Comparison of ENCODE assay signal across 8 cellular contexts in the genomic region with DNA sequence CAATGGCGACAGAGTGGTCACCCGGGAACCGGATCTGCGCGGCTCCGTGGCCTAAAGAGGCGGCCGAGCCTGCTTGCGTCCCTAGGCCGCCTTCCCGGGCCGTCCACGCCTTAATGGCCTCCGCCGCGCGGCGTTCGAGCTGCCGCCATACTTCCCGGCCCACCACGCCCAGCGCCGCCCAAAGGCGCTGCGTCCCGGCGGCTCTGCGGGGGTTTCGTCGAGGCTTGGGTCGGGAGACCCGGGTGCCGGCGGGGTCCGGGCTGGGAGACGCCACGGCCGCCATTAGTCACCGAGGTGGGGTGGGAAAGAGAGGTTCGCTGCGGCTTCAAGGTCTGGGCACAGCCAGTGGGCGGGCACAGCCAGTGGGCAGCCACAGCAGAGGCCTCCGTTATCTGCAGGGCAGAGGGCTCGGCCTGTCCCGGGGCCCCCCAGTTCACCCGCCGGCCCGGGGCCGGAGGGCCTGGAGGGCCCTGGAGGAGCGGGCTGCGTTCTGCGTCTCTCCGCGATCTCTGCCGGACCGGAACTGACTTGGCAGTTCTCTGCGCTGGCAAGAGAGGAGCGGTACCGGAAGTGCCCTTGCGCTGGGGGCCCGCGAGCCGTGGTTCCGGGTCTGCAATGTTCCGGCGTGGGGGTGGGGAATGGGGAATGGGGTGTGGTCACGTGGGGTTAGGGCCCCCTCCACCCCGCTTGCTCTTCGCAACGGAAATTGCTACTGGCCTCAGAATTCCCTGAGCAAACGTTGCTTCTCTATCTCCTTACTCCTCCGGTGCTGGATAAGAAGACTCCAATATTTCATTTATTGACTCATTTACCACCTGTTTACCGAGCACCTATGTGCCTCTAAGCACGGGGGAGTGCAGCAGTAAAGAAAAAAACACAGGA.
DNase-seq lines count a peak whose midpoint lies in the region; TF ChIP-seq lines count a peak whose summit lies in the region.

No MANE protein-coding gene starts in this region.

- DNase-seq in Daoy (ENCODE audit: low read depth) (peak; percentile 91), H4 (ENCODE audit: low spot score) (peak; percentile 80), fibroblast of villous mesenchyme (ENCODE audit: low read depth) (peak; percentile 85)
- peak; percentile 96 for DNase-seq in activated effector memory CD4-positive, alpha-beta T cell treated with anti-CD3 and anti-CD28 coated beads, Interleukin-2, amount 50 U/mL, for 16 hours

- H3K9ac ChIP-seq in Loucy (ENCODE audit: low read depth, low read length, poor library complexity, severe bottlenecking), result peak overlapping the region; percentile 99
- peak overlapping the region; percentile 96 for H3K9ac ChIP-seq in neural cell (ENCODE audit: low read length)

- H3K4me3 ChIP-seq in Loucy (ENCODE audit: low read length, poor library complexity, severe bottlenecking) (peak overlapping the region; percentile 93), fibroblast of villous mesenchyme (ENCODE audit: low read depth, low read length) (peak overlapping the region; percentile 81), neural cell (ENCODE audit: low read length) (peak overlapping the region; percentile 91)

- H3K79me2 ChIP-seq in Loucy (ENCODE audit: insufficient read depth, low read length), result peaks cover 56% of the 10 kb centered on the region
- peaks cover 18% of the 10 kb centered on the region for H3K79me2 ChIP-seq in neural cell (replicated peaks; ENCODE audit: insufficient read depth, low read length)

- TF ChIP-seq CTCF in Loucy (conservative IDR thresholded peaks at IDR 0.05; ENCODE audit: low read length) (no peak), fibroblast of villous mesenchyme (IDR thresholded peaks at IDR 0.05; ENCODE audit: insufficient read depth, low read depth, low read length) (no peak), neural cell (IDR thresholded peaks at IDR 0.05; ENCODE audit: poor library complexity, severe bottlenecking) (no peak)

- peaks cover 9% of the 10 kb centered on the region for H3K4me1 ChIP-seq in Loucy (ENCODE audit: insufficient read depth, low read length, poor library complexity, severe bottlenecking)

- H3K27ac ChIP-seq in neural cell (ENCODE audit: low read length), result peak overlapping the region; percentile 86

- H3K27me3 ChIP-seq in Loucy (ENCODE audit: insufficient read depth, low read length, poor library complexity, severe bottlenecking), result peaks cover 6% of the 10 kb centered on the region
- no peaks in the 10 kb centered on the region for H3K27me3 ChIP-seq in neural cell (ENCODE audit: insufficient read depth, low read depth, low read length)

- peak; percentile 25 for TF ChIP-seq RAD21 in neural cell (conservative IDR thresholded peaks at IDR 0.05)

- H3K9me3 Mint-ChIP-seq in stimulated activated naive CD8-positive, alpha-beta T cell treated with anti-CD3 and anti-CD28 coated beads, Interleukin-15, Interleukin-2, amounts not matched to agents 100 ng/mL and 50 ng/mL, for 24 hours, result no peaks in the 10 kb centered on the region

- peaks cover 41% of the 10 kb centered on the region for H4K20me1 ChIP-seq in Loucy (ENCODE audit: insufficient read depth, low read length, poor library complexity, severe bottlenecking)
- H4K20me1 ChIP-seq in neural cell (ENCODE audit: insufficient read depth), result no peaks in the 10 kb centered on the region

- H3F3A ChIP-seq in Loucy (ENCODE audit: low read depth) (no peaks in the 10 kb centered on the region), neural cell (ENCODE audit: insufficient read depth, low read length, poor library complexity, severe bottlenecking) (no peaks in the 10 kb centered on the region)

- H2AFZ ChIP-seq in Loucy (ENCODE audit: low read length), result peak overlapping the region; percentile 100
- peak overlapping the region; percentile 71 for H2AFZ ChIP-seq in neural cell (ENCODE audit: low read depth, low read length)

- H3K36me3 ChIP-seq in Loucy (ENCODE audit: insufficient read depth, low read length), result no peaks in the 10 kb centered on the region
- no peaks in the 10 kb centered on the region for H3K36me3 ChIP-seq in neural cell (ENCODE audit: insufficient read depth, low read length)

- H3K4me3 Mint-ChIP-seq in stimulated activated naive CD8-positive, alpha-beta T cell treated with anti-CD3 and anti-CD28 coated beads, Interleukin-15, Interleukin-2, amounts not matched to agents 100 ng/mL and 50 ng/mL, for 24 hours, result peak overlapping the region; percentile 92

- H3K27ac Mint-ChIP-seq in stimulated activated naive CD8-positive, alpha-beta T cell treated with anti-CD3 and anti-CD28 coated beads, Interleukin-15, Interleukin-2, amounts not matched to agents 100 ng/mL and 50 ng/mL, for 24 hours, result peak overlapping the region; percentile 92

- H3K4me2 ChIP-seq in Loucy (ENCODE audit: low read depth, low read length, poor library complexity, severe bottlenecking) (peak overlapping the region; percentile 100), neural cell (ENCODE audit: low read length) (peak overlapping the region; percentile 66)

- peak; percentile 96 for TF ChIP-seq POLR2A in Raji (IDR thresholded peaks at IDR 0.05; ENCODE audit: insufficient read depth, low read depth, low read length)

- peaks cover 8% of the 10 kb centered on the region for H3K27me3 Mint-ChIP-seq in stimulated activated naive CD8-positive, alpha-beta T cell treated with anti-CD3 and anti-CD28 coated beads, Interleukin-15, Interleukin-2, amounts not matched to agents 100 ng/mL and 50 ng/mL, for 24 hours

- peaks cover 44% of the 10 kb centered on the region for H3K4me1 Mint-ChIP-seq in stimulated activated naive CD8-positive, alpha-beta T cell treated with anti-CD3 and anti-CD28 coated beads, Interleukin-15, Interleukin-2, amounts not matched to agents 100 ng/mL and 50 ng/mL, for 24 hours (ENCODE audit: low read depth)

- H3K9me2 ChIP-seq in Loucy (replicated peaks; ENCODE audit: low read depth, low read length), result no peaks in the 10 kb centered on the region
- no peaks in the 10 kb centered on the region for H3K9me2 ChIP-seq in neural cell (ENCODE audit: insufficient read depth, low read length)

- H3K36me3 Mint-ChIP-seq in stimulated activated naive CD8-positive, alpha-beta T cell treated with anti-CD3 and anti-CD28 coated beads, Interleukin-15, Interleukin-2, amounts not matched to agents 100 ng/mL and 50 ng/mL, for 24 hours (ENCODE audit: low read depth), result peaks cover 34% of the 10 kb centered on the region

- peak; percentile 44 for TF ChIP-seq EP300 in neural cell (conservative IDR thresholded peaks at IDR 0.05; ENCODE audit: poor library complexity, severe bottlenecking)

- H3K9me3 ChIP-seq in Loucy (ENCODE audit: insufficient read depth, low read depth, low read length), result no peaks in the 10 kb centered on the region
- H3K9me3 ChIP-seq in neural cell (ENCODE audit: low read length), result no peaks in the 10 kb centered on the region

TF ChIP-seq in neural cell, 6 proteins besides CTCF, POLR2A, EP300 and RAD21:
- TF ChIP-seq, protein P1, sequence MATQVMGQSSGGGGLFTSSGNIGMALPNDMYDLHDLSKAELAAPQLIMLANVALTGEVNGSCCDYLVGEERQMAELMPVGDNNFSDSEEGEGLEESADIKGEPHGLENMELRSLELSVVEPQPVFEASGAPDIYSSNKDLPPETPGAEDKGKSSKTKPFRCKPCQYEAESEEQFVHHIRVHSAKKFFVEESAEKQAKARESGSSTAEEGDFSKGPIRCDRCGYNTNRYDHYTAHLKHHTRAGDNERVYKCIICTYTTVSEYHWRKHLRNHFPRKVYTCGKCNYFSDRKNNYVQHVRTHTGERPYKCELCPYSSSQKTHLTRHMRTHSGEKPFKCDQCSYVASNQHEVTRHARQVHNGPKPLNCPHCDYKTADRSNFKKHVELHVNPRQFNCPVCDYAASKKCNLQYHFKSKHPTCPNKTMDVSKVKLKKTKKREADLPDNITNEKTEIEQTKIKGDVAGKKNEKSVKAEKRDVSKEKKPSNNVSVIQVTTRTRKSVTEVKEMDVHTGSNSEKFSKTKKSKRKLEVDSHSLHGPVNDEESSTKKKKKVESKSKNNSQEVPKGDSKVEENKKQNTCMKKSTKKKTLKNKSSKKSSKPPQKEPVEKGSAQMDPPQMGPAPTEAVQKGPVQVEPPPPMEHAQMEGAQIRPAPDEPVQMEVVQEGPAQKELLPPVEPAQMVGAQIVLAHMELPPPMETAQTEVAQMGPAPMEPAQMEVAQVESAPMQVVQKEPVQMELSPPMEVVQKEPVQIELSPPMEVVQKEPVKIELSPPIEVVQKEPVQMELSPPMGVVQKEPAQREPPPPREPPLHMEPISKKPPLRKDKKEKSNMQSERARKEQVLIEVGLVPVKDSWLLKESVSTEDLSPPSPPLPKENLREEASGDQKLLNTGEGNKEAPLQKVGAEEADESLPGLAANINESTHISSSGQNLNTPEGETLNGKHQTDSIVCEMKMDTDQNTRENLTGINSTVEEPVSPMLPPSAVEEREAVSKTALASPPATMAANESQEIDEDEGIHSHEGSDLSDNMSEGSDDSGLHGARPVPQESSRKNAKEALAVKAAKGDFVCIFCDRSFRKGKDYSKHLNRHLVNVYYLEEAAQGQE (IDR thresholded peaks at IDR 0.05; ENCODE audit: borderline replicate concordance), result peak; percentile 43
- TF ChIP-seq EZH2 (IDR thresholded peaks at IDR 0.05; ENCODE audit: borderline replicate concordance, insufficient read depth, low read length, poor library complexity, severe bottlenecking), result no peak
- TF ChIP-seq TAF1 (IDR thresholded peaks at IDR 0.05; ENCODE audit: low read depth), result peak; percentile 96
- peak; percentile 64 for TF ChIP-seq MXI1 (conservative IDR thresholded peaks at IDR 0.05; ENCODE audit: poor library complexity, severe bottlenecking)
- TF ChIP-seq POLR2AphosphoS5 (IDR thresholded peaks at IDR 0.05), result peak; percentile 96
- no peak for TF ChIP-seq SMC3 (conservative IDR thresholded peaks at IDR 0.05; ENCODE audit: poor library complexity)

Comparison
In these comparisons a context has a peak if more than half of its experiments do, and no peak if none do; other contexts are left out.
1. Peak in every context shown above with its lines: DNase-seq, H3K4me3 ChIP-seq and H3K27ac ChIP-seq.